In genomic region chr5:34778451-34778850, GRCh38 we compare ENCODE assay signal across 34 cellular contexts.
"Had no signal": no experiment of that assay in that cellular context is flagged by ENCODE, and none has a peak within 500 bp of the region (broad histone marks: within the 10 kb centered on the region; RNA-seq: fewer than 3 reads in every experiment).

No MANE protein-coding gene starts in this region.

- H3K4me3 ChIP-seq: MG63 had no signal

- H3K27me3 ChIP-seq: MG63 had no signal

- DNase-seq: Karpas-422, Kasumi-1, MG63, MM.1S, MV-4-11, NCI-H1048, NCI-H1092, NCI-H1092 treated with DMSO at 0.1 percent for 48 hours, NCI-H1105, NCI-H1105 treated with DMSO at 0.1 percent for 48 hours, NCI-H1417, NCI-H1417 treated with DMSO at 0.1 percent for 48 hours, NCI-H1436, NCI-H1436 treated with DMSO at 0.1 percent for 48 hours, NCI-H146, NCI-H1694, NCI-H1694 treated with DMSO at 0.1 percent for 48 hours, NCI-H187, NCI-H187 treated with DMSO at 0.1 percent for 48 hours, NCI-H1930, NCI-H2029, NCI-H2029 treated with DMSO at 0.1 percent for 48 hours, NCI-H2081, NCI-H2081 treated with DMSO at 0.1 percent for 48 hours, NCI-H2107, NCI-H2171, NCI-H2171 treated with DMSO at 0.1 percent for 48 hours, NCI-H2227 treated with DMSO at 0.1 percent for 48 hours, NCI-H226, NCI-H345, NCI-H446, NCI-H446 treated with DMSO at 0.1 percent for 48 hours, NCI-H510A, NCI-H510A treated with DMSO at 0.1 percent for 48 hours had no signal
